8 cellular contexts compared by ENCODE assay signal in the genomic region with DNA sequence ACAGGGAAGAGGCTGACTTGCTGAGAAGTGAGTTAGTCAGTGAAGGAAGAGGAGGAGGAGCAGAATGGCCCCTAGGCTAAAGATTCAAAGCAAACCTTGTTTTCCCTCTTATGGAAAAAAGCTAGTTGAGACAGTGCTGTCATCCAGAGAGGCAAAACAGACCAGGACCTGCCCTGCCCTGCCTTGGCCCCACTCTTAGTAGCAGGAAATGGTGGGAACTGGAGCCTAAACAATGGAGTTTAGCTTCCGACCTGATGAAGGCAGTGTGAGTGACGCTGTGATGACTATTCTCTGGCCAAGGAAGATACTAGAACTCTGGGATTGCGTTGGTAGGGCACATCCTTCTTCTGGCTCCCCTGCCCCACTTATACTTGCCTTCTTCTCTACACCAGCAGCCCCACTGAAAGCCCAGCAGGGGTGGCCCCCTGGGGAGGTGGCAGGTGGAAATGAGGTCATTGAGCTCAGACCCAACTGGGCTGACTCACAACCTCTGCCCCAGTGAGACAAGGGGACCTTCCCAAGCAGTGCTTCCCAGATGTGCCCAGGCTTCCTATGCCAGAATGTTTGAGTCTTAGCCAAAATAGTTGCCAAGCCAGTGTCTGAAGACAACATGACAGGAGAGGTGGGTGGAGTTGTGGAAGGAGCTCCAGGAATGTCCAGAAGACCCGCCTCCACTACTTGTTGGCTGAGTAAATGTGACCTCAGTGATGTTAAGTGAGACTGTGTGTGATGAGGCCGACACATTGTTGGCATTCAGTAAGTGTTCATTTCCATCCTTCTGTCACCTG. TPM values are rescaled to one million over a fixed set of nuclear protein-coding genes. Genes with fewer than 3 reads are reported as not detected.
A peak's percentile ranks its signal among the peaks of the same experiment; 100 is the strongest.
DNase-seq lines count a peak whose midpoint lies in the region; ATAC-seq and TF ChIP-seq lines count a peak whose summit lies in the region.

No MANE protein-coding gene starts in this region.

- no peaks in the 10 kb centered on the region for H3K9me3 Mint-ChIP-seq in GM23338

- no peak overlapping the region for H3K4me3 ChIP-seq in AG10803 (ENCODE audit: low read length)
- H3K4me3 ChIP-seq in suprapubic skin: no peak overlapping the region
- no peak overlapping the region for H3K4me3 ChIP-seq in GM23338

- peaks cover 45% of the 10 kb centered on the region for H3K4me1 ChIP-seq in suprapubic skin
- no peaks in the 10 kb centered on the region; the same call in 1 of the 2 replicates for H3K4me1 ChIP-seq in GM23338 (ENCODE audit: insufficient read depth)

- 34% methylated on average over 5 of the region's 5 CpGs for WGBS in suprapubic skin

- peaks cover 24% of the 10 kb centered on the region for H3K4me1 Mint-ChIP-seq in GM23338

- H3K36me3 Mint-ChIP-seq in GM23338 (ENCODE audit: low read depth): peaks cover 8% of the 10 kb centered on the region; the same call in 2 of the 3 replicates

- H3K9me2 ChIP-seq in GM23338 (ENCODE audit: insufficient read depth): no peaks in the 10 kb centered on the region

- no peak for TF ChIP-seq EP300 in suprapubic skin (IDR thresholded peaks at IDR 0.05)

- H4K20me1 ChIP-seq in GM23338 (replicated peaks; ENCODE audit: insufficient read depth): no peaks in the 10 kb centered on the region

- TF ChIP-seq CTCF in AG10803 (conservative IDR thresholded peaks at IDR 0.05; ENCODE audit: low read length) (no peak), suprapubic skin (IDR thresholded peaks at IDR 0.05) (no peak), GM23338 (conservative IDR thresholded peaks at IDR 0.05; ENCODE audit: low read depth in 2 of 2) (no peak)

- H3K79me2 ChIP-seq in GM23338 (replicated peaks; ENCODE audit: insufficient read depth): peaks cover 32% of the 10 kb centered on the region

- no peaks in the 10 kb centered on the region for H3K9me3 ChIP-seq in suprapubic skin

- TF ChIP-seq POLR2A in suprapubic skin (IDR thresholded peaks at IDR 0.05): no peak

- no peaks in the 10 kb centered on the region for H3K36me3 ChIP-seq in suprapubic skin
- H3K36me3 ChIP-seq in GM23338 (ENCODE audit: insufficient read depth): no peaks in the 10 kb centered on the region

- peak overlapping the region; percentile 78 for H3K27ac ChIP-seq in suprapubic skin
- H3K27ac ChIP-seq in GM23338 (ENCODE audit: low read depth): no peak overlapping the region

- H2AFZ ChIP-seq in GM23338: no peak overlapping the region

- peak; percentile 44 for ATAC-seq in GM21381 (IDR thresholded peaks at IDR 0.05; ENCODE audit: unreplicated experiment)
- no peak for ATAC-seq in GM23338

- H3K27ac Mint-ChIP-seq in GM23338: no peak overlapping the region; the same call in 1 of the 2 replicates

- no peaks in the 10 kb centered on the region for H3K27me3 ChIP-seq in suprapubic skin
- H3K27me3 ChIP-seq in GM23338 (ENCODE audit: insufficient read depth): no peaks in the 10 kb centered on the region

- H3F3A ChIP-seq in GM23338 (replicated peaks; ENCODE audit: low read depth): no peaks in the 10 kb centered on the region

- H3K4me3 Mint-ChIP-seq in GM23338: no peak overlapping the region

- no peaks in the 10 kb centered on the region for H3K27me3 Mint-ChIP-seq in GM23338 (ENCODE audit: insufficient read depth, low read depth, poor library complexity)

- no peak overlapping the region for H3K4me2 ChIP-seq in GM23338

- DNase-seq in AG10803 (ENCODE audit: low read depth) (peak; percentile 90), NCI-H446 treated with DMSO at 0.1 percent for 48 hours (lab: John Stamatoyannopoulos, UW) (peak; percentile 41), amniotic epithelial cell (ENCODE audit: low read depth) (peak; percentile 49), kidney tubule cell (ENCODE audit: low spot score) (peak; percentile 97), suprapubic skin (ENCODE audit: low spot score in 2 of 2) (no peak), GM23338 (ENCODE audit: low spot score) (no peak), NCI-H345 treated with DMSO at 0.1 percent for 48 hours (lab: John Stamatoyannopoulos, UW; ENCODE audit: unreplicated experiment) (no peak)

TF ChIP-seq in GM23338, 12 proteins besides CTCF, POLR2A, EP300 and RAD21 (continues in another document):
- TF ChIP-seq EZH2 (IDR thresholded peaks at IDR 0.05; ENCODE audit: low read depth, unreplicated experiment) (no peak), STAT1 (IDR thresholded peaks at IDR 0.05; ENCODE audit: unreplicated experiment) (no peak), ZNF114 (CRISPR knock-in tag; IDR thresholded peaks at IDR 0.05) (no peak), JUNB (IDR thresholded peaks at IDR 0.05; ENCODE audit: unreplicated experiment) (no peak), CREB1 (CRISPR knock-in tag; IDR thresholded peaks at IDR 0.05; ENCODE audit: low read depth) (no peak), NANOG (IDR thresholded peaks at IDR 0.05; ENCODE audit: borderline replicate concordance) (no peak), ZNF331 (CRISPR knock-in tag; IDR thresholded peaks at IDR 0.05; ENCODE audit: low read depth) (no peak)
- TF ChIP-seq, protein P1, sequence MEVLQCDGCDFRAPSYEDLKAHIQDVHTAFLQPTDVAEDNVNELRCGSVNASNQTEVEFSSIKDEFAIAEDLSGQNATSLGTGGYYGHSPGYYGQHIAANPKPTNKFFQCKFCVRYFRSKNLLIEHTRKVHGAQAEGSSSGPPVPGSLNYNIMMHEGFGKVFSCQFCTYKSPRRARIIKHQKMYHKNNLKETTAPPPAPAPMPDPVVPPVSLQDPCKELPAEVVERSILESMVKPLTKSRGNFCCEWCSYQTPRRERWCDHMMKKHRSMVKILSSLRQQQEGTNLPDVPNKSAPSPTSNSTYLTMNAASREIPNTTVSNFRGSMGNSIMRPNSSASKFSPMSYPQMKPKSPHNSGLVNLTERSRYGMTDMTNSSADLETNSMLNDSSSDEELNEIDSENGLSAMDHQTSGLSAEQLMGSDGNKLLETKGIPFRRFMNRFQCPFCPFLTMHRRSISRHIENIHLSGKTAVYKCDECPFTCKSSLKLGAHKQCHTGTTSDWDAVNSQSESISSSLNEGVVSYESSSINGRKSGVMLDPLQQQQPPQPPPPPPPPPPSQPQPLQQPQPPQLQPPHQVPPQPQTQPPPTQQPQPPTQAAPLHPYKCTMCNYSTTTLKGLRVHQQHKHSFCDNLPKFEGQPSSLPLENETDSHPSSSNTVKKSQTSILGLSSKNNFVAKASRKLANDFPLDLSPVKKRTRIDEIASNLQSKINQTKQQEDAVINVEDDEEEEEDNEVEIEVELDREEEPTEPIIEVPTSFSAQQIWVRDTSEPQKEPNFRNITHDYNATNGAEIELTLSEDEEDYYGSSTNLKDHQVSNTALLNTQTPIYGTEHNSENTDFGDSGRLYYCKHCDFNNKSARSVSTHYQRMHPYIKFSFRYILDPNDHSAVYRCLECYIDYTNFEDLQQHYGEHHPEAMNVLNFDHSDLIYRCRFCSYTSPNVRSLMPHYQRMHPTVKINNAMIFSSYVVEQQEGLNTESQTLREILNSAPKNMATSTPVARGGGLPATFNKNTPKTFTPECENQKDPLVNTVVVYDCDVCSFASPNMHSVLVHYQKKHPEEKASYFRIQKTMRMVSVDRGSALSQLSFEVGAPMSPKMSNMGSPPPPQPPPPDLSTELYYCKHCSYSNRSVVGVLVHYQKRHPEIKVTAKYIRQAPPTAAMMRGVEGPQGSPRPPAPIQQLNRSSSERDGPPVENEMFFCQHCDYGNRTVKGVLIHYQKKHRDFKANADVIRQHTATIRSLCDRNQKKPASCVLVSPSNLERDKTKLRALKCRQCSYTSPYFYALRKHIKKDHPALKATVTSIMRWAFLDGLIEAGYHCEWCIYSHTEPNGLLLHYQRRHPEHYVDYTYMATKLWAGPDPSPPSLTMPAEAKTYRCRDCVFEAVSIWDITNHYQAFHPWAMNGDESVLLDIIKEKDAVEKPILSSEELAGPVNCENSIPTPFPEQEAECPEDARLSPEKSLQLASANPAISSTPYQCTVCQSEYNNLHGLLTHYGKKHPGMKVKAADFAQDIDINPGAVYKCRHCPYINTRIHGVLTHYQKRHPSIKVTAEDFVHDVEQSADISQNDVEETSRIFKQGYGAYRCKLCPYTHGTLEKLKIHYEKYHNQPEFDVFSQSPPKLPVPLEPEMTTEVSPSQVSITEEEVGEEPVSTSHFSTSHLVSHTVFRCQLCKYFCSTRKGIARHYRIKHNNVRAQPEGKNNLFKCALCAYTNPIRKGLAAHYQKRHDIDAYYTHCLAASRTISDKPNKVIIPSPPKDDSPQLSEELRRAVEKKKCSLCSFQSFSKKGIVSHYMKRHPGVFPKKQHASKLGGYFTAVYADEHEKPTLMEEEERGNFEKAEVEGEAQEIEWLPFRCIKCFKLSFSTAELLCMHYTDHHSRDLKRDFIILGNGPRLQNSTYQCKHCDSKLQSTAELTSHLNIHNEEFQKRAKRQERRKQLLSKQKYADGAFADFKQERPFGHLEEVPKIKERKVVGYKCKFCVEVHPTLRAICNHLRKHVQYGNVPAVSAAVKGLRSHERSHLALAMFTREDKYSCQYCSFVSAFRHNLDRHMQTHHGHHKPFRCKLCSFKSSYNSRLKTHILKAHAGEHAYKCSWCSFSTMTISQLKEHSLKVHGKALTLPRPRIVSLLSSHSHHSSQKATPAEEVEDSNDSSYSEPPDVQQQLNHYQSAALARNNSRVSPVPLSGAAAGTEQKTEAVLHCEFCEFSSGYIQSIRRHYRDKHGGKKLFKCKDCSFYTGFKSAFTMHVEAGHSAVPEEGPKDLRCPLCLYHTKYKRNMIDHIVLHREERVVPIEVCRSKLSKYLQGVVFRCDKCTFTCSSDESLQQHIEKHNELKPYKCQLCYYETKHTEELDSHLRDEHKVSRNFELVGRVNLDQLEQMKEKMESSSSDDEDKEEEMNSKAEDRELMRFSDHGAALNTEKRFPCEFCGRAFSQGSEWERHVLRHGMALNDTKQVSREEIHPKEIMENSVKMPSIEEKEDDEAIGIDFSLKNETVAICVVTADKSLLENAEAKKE (CRISPR knock-in tag; IDR thresholded peaks at IDR 0.05): no peak

RNA-seq across cellular contexts. Expression of gene MSN, which starts 38.8 kb away (rescaled TPM):
- 100 to 1,000 TPM; 127 to 184 (median 169) TPM for total RNA-seq in suprapubic skin
- 111 and 120 TPM in 2 replicates for total RNA-seq in GM23338 (2014; rRNA removed; shearing (Covaris generic))
- polyA plus RNA-seq in GM23338 (2016; fragmentation: Nextera tagmentation; extraction: Ambion mirVana): 47.5 and 49.2 TPM in 2 replicates

Comparison
In these comparisons a context has a peak if more than half of its experiments do, and no peak if none do; other contexts are left out.
1. DNase-seq: peak in AG10803 (single experiment), NCI-H446 treated with DMSO at 0.1 percent for 48 hours (single experiment), amniotic epithelial cell (single experiment) and kidney tubule cell (single experiment); none in suprapubic skin (0 of 2), GM23338 (single experiment) and NCI-H345 treated with DMSO at 0.1 percent for 48 hours (single experiment).